8 cellular contexts compared by ENCODE assay signal in the genomic region with DNA sequence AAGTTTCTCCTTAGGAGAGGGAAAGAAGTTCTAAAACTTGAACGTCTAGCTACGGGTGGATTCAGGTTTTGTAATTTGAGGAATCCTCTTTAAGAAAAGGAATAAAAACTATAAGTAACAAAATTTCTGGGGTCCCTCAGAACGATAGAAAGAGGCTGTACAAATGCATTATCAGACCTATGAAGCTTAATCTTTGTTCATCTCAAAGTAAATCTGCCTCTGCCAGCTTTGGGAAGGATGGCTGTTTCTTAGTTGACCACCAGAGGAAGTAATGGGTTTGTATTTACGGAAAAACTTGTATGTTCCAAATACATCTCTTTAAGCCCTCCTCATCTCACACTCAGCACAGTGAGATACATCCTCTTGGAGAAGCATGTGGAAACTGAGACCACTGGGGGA. TPM values are rescaled to one million over a fixed set of nuclear protein-coding genes. Genes with fewer than 3 reads are reported as not detected.
A peak's percentile ranks its signal among the peaks of the same experiment; 100 is the strongest.
DNase-seq lines count a peak whose midpoint lies in the region; ATAC-seq and TF ChIP-seq lines count a peak whose summit lies in the region.

No MANE protein-coding gene starts in this region.

- H3K9me3 ChIP-seq in OCI-LY3 (ENCODE audit: insufficient read depth, low read length) (no peaks in the 10 kb centered on the region), colonic mucosa (no peaks in the 10 kb centered on the region)

- no peaks in the 10 kb centered on the region for H4K20me1 ChIP-seq in OCI-LY3 (ENCODE audit: insufficient read depth, low read length)

- DNase-seq in ACHN = peak; percentile 72
- DNase-seq in GM12864 (ENCODE audit: low read depth) = no peak
- DNase-seq in colonic mucosa = no peak
- no peak for DNase-seq in mesothelial cell of epicardium (ENCODE audit: low spot score in 2 of 2, unreplicated experiment in 2 of 2)
- DNase-seq in NCI-H2171 treated with DMSO at 0.1 percent for 48 hours (lab: John Stamatoyannopoulos, UW) = no peak
- no peak for DNase-seq in NCI-H2107 treated with DMSO at 0.1 percent for 48 hours (lab: John Stamatoyannopoulos, UW; ENCODE audit: unreplicated experiment)

- peak overlapping the region; percentile 82 for H3K4me2 ChIP-seq in OCI-LY3 (ENCODE audit: low read length)

- H3K36me3 Mint-ChIP-seq in mesothelial cell of epicardium = peaks cover 3% of the 10 kb centered on the region

- H3K36me3 ChIP-seq in OCI-LY3 (replicated peaks; ENCODE audit: low read depth, low read length) (no peaks in the 10 kb centered on the region), colonic mucosa (no peaks in the 10 kb centered on the region)

- H3K4me1 ChIP-seq in OCI-LY3 (ENCODE audit: low read length) (peaks cover 9% of the 10 kb centered on the region; the same call in 1 of the 2 replicates), colonic mucosa (peaks cover 4% of the 10 kb centered on the region)

- peak overlapping the region; percentile 86 for H3K27ac Mint-ChIP-seq in mesothelial cell of epicardium

- in situ Hi-C loops in ACHN (cut with HindIII; ENCODE audit: low pct_ligation_motif_present, low pct_unique_long_range_greater_than_20kb, low sequenced_read_pairs) = no loop called here

- peak overlapping the region; percentile 55 for H3K9ac ChIP-seq in OCI-LY3 (ENCODE audit: low read length)
- no peak overlapping the region for H3K9ac ChIP-seq in colonic mucosa (ENCODE audit: low read depth in 2 of 2, low read length in 2 of 2)

- H3K27ac ChIP-seq in OCI-LY3 (ENCODE audit: low read length) = no peak overlapping the region
- H3K27ac ChIP-seq in colonic mucosa = no peak overlapping the region

- no peaks in the 10 kb centered on the region for H3K9me3 Mint-ChIP-seq in mesothelial cell of epicardium

- H3K4me3 Mint-ChIP-seq in mesothelial cell of epicardium = peak overlapping the region; percentile 84

- H3K4me3 ChIP-seq in GM12864 (ENCODE audit: low read depth, low read length) (peak overlapping the region; percentile 78), OCI-LY3 (ENCODE audit: low read length) (peak overlapping the region; percentile 85), colonic mucosa (peak overlapping the region; percentile 67)

- H3K27me3 Mint-ChIP-seq in mesothelial cell of epicardium (ENCODE audit: low read depth) = peaks cover 10% of the 10 kb centered on the region

- peaks cover 9% of the 10 kb centered on the region for H3K4me1 Mint-ChIP-seq in mesothelial cell of epicardium

- ATAC-seq in GM21825 (IDR thresholded peaks at IDR 0.05; ENCODE audit: unreplicated experiment) = no peak

- intact Hi-C loops in colonic mucosa (cut with DNase I) = loop anchor here (10.0 kb wide), 1 partner anchor 174 kb away; a partner anchor contains a TSS

- no peaks in the 10 kb centered on the region for H3K79me2 ChIP-seq in OCI-LY3 (ENCODE audit: low read length)

- H2AFZ ChIP-seq in OCI-LY3 (ENCODE audit: low read depth, low read length) = peak overlapping the region; percentile 47; the same call in 1 of the 2 replicates

- H3K27me3 ChIP-seq in OCI-LY3 (ENCODE audit: low read depth, low read length) (no peaks in the 10 kb centered on the region), colonic mucosa (no peaks in the 10 kb centered on the region)

- TF ChIP-seq CTCF in GM12864 (IDR thresholded peaks at IDR 0.05; ENCODE audit: low read depth, low read length, missing control alignments) (peak; percentile 46), OCI-LY3 (IDR thresholded peaks at IDR 0.05; ENCODE audit: low read depth, low read length) (no peak), colonic mucosa (IDR thresholded peaks at IDR 0.05) (no peak), mesothelial cell of epicardium (IDR thresholded peaks at IDR 0.05; ENCODE audit: unreplicated experiment) (peak; percentile 35)

RNA-seq across cellular contexts. Expression of a gene that starts 0.9 kb away (rescaled TPM):
- total RNA-seq in colonic mucosa (1 to 10 TPM; 1.7 to 2.6 TPM), mesothelial cell of epicardium (7.7 to 9.1 TPM (median 8.2 TPM) in 3 replicates)

RNA-seq across cellular contexts. Expression of a gene that starts 27.0 kb away (rescaled TPM):
- 1 to 10 TPM; 6.3 to 6.8 TPM for total RNA-seq in colonic mucosa
- 12.6 to 15.7 TPM (median 13.5 TPM) in 3 replicates for total RNA-seq in mesothelial cell of epicardium

RNA-seq across cellular contexts. Expression of a gene that starts 27.5 kb away (rescaled TPM):
- total RNA-seq in colonic mucosa = 10 to 100 TPM in 1 of 2 donors, 1 to 10 TPM in 1; 7.5 to 16.7 TPM
- total RNA-seq in mesothelial cell of epicardium = 10.9 to 14.6 TPM (median 12.4 TPM) in 3 replicates

RNA-seq across cellular contexts. Expression of a gene that starts 27.7 kb away (rescaled TPM):
- total RNA-seq in colonic mucosa (10 to 100 TPM; 17.6 to 69.3 TPM), mesothelial cell of epicardium (17.0 to 21.3 TPM (median 17.6 TPM) in 3 replicates)

Comparison
In these comparisons a context has a peak if more than half of its experiments do, and no peak if none do; other contexts are left out.
1. CTCF ChIP-seq: peak in GM12864 (single experiment) and mesothelial cell of epicardium (single experiment); none in OCI-LY3 (single experiment) and colonic mucosa (single experiment).
2. Peak in every context shown above with its lines, with median percentiles within 50 percentile points of each other: H3K4me3 ChIP-seq.